Comparison of ENCODE assay signal across 2 cellular contexts in genomic region chr7:46369933-46370654, GRCh38.
TF ChIP-seq lines count a peak whose summit lies in the region.

No MANE protein-coding gene starts in this region.

TF ChIP-seq in K562, 482 proteins besides CTCF, POLR2A, EP300 and RAD21 (continued from another document):
- TF ChIP-seq, protein P1, sequence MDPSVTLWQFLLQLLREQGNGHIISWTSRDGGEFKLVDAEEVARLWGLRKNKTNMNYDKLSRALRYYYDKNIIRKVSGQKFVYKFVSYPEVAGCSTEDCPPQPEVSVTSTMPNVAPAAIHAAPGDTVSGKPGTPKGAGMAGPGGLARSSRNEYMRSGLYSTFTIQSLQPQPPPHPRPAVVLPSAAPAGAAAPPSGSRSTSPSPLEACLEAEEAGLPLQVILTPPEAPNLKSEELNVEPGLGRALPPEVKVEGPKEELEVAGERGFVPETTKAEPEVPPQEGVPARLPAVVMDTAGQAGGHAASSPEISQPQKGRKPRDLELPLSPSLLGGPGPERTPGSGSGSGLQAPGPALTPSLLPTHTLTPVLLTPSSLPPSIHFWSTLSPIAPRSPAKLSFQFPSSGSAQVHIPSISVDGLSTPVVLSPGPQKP (CRISPR knock-in tag; IDR thresholded peaks at IDR 0.05) = no peak
- TF ChIP-seq ZNF316 (IDR thresholded peaks at IDR 0.05) = peak; percentile 35; the same call in 1 of the 2 replicates
TF ChIP-seq in K562: peak in this region for 1.

TF ChIP-seq in HepG2, 621 proteins besides CTCF, POLR2A, EP300 and RAD21 (continued from another document):
- no peak for TF ChIP-seq POGK (CRISPR knock-in tag; conservative IDR thresholded peaks at IDR 0.05)
- no peak for TF ChIP-seq ZNF446 (CRISPR knock-in tag; IDR thresholded peaks at IDR 0.05)
- TF ChIP-seq, protein P2, sequence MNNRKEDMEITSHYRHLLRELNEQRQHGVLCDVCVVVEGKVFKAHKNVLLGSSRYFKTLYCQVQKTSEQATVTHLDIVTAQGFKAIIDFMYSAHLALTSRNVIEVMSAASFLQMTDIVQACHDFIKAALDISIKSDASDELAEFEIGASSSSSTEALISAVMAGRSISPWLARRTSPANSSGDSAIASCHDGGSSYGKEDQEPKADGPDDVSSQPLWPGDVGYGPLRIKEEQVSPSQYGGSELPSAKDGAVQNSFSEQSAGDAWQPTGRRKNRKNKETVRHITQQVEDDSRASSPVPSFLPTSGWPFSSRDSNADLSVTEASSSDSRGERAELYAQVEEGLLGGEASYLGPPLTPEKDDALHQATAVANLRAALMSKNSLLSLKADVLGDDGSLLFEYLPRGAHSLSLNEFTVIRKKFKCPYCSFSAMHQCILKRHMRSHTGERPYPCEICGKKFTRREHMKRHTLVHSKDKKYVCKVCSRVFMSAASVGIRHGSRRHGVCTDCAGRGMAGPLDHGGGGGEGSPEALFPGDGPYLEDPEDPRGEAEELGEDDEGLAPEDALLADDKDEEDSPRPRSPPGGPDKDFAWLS (CRISPR knock-in tag; IDR thresholded peaks at IDR 0.05; ENCODE audit: borderline replicate concordance) = no peak
- TF ChIP-seq ZZZ3 (CRISPR knock-in tag; IDR thresholded peaks at IDR 0.05; ENCODE audit: borderline replicate concordance) = no peak
- peak; percentile 9; the same call in 1 of the 2 replicates for TF ChIP-seq MAFF (IDR thresholded peaks at IDR 0.05; ENCODE audit: low read depth, low read length)
- no peak for TF ChIP-seq NR1H2 (CRISPR knock-in tag; IDR thresholded peaks at IDR 0.05; ENCODE audit: borderline replicate concordance, low read depth)
- TF ChIP-seq, protein P3, sequence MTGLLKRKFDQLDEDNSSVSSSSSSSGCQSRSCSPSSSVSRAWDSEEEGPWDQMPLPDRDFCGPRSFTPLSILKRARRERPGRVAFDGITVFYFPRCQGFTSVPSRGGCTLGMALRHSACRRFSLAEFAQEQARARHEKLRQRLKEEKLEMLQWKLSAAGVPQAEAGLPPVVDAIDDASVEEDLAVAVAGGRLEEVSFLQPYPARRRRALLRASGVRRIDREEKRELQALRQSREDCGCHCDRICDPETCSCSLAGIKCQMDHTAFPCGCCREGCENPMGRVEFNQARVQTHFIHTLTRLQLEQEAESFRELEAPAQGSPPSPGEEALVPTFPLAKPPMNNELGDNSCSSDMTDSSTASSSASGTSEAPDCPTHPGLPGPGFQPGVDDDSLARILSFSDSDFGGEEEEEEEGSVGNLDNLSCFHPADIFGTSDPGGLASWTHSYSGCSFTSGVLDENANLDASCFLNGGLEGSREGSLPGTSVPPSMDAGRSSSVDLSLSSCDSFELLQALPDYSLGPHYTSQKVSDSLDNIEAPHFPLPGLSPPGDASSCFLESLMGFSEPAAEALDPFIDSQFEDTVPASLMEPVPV (CRISPR knock-in tag; IDR thresholded peaks at IDR 0.05) = no peak
- TF ChIP-seq, protein P4, sequence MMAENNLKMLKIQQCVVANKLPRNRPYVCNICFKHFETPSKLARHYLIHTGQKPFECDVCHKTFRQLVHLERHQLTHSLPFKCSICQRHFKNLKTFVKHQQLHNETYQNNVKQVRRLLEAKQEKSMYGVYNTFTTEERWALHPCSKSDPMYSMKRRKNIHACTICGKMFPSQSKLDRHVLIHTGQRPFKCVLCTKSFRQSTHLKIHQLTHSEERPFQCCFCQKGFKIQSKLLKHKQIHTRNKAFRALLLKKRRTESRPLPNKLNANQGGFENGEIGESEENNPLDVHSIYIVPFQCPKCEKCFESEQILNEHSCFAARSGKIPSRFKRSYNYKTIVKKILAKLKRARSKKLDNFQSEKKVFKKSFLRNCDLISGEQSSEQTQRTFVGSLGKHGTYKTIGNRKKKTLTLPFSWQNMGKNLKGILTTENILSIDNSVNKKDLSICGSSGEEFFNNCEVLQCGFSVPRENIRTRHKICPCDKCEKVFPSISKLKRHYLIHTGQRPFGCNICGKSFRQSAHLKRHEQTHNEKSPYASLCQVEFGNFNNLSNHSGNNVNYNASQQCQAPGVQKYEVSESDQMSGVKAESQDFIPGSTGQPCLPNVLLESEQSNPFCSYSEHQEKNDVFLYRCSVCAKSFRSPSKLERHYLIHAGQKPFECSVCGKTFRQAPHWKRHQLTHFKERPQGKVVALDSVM (CRISPR knock-in tag; IDR thresholded peaks at IDR 0.05) = no peak
- no peak for TF ChIP-seq MEIS1 (CRISPR knock-in tag; IDR thresholded peaks at IDR 0.05; ENCODE audit: borderline replicate concordance)
- TF ChIP-seq ZSCAN12 (CRISPR knock-in tag; IDR thresholded peaks at IDR 0.05) = no peak
- no peak for TF ChIP-seq RBM22 (optimal IDR thresholded peaks at IDR 0.05; ENCODE audit: low read length)
- peak; percentile 33; a peak in 2 of 4 replicates for TF ChIP-seq MAFK (conservative IDR thresholded peaks at IDR 0.05 in 1 of 2, IDR thresholded peaks at IDR 0.05 in 1 of 2; ENCODE audit: low read length in 2 of 2)
- TF ChIP-seq XBP1 (CRISPR knock-in tag; IDR thresholded peaks at IDR 0.05) = no peak
- TF ChIP-seq HIC2 (CRISPR knock-in tag; IDR thresholded peaks at IDR 0.05; ENCODE audit: low read depth) = no peak
- TF ChIP-seq NFE2L2 (IDR thresholded peaks at IDR 0.05; ENCODE audit: low read length) = peak; percentile 45
- no peak for TF ChIP-seq RARA (CRISPR knock-in tag; IDR thresholded peaks at IDR 0.05)
